1 cellular context compared by ENCODE assay signal in genomic region chr17:50272711-50273653, GRCh38.
TF ChIP-seq lines count a peak whose summit lies in the region.

No MANE protein-coding gene starts in this region.

TF ChIP-seq in IMR-90, 13 proteins besides CTCF, POLR2A, EP300 and RAD21:
- TF ChIP-seq CHD1 (IDR thresholded peaks at IDR 0.05; ENCODE audit: low read depth, low read length): no peak
- peak; percentile 72; the same call in 1 of the 2 replicates for TF ChIP-seq MAZ (IDR thresholded peaks at IDR 0.05; ENCODE audit: borderline replicate concordance, low read depth, low read length)
- no peak for TF ChIP-seq NFE2L2 (IDR thresholded peaks at IDR 0.05; ENCODE audit: low read depth, low read length)
- no peak for TF ChIP-seq FOS (IDR thresholded peaks at IDR 0.05; ENCODE audit: low read depth, low read length)
- TF ChIP-seq SMC3 (IDR thresholded peaks at IDR 0.05; ENCODE audit: low read depth, low read length): peak; percentile 75
